In genomic region chr2:68466778-68467076, GRCh38 we compare ENCODE assay signal across 8 cellular contexts. TPM values are rescaled to one million over a fixed set of nuclear protein-coding genes. Genes with fewer than 3 reads are reported as not detected.
DNase-seq lines count a peak whose midpoint lies in the region; ATAC-seq, FAIRE-seq and TF ChIP-seq lines count a peak whose summit lies in the region.

No MANE protein-coding gene starts in this region.

- peak overlapping the region; percentile 96 for H3K4me3 Mint-ChIP-seq in activated T-cell treated with anti-CD3 and anti-CD28 coated beads, Interleukin-2, amount 50 U/mL, for 4 hours

- no peaks in the 10 kb centered on the region for H3K36me3 ChIP-seq in pancreas

- intact Hi-C loops in pancreas (cut with DNase I) = loop anchor here in 1 of 3 donors (10.0 kb wide), 1 partner anchor 248 kb away; no protein-coding TSS in a partner anchor

- FAIRE-seq in pancreas (lab: Jason Lieb, UNC) = no peak

- H3K36me3 Mint-ChIP-seq in activated T-cell treated with anti-CD3 and anti-CD28 coated beads, Interleukin-2, amount 50 U/mL, for 4 hours (ENCODE audit: insufficient read depth) = no peaks in the 10 kb centered on the region

- no peaks in the 10 kb centered on the region for H3K27me3 Mint-ChIP-seq in activated T-cell treated with anti-CD3 and anti-CD28 coated beads, Interleukin-2, amount 50 U/mL, for 4 hours (ENCODE audit: low read depth)

- H3K27ac ChIP-seq in RWPE1 = peak overlapping the region; percentile 83
- H3K27ac ChIP-seq in pancreas = peak overlapping the region in 3 of 4 donors; percentile 58 to 86 (median 63)

- H3K4me1 Mint-ChIP-seq in activated T-cell treated with anti-CD3 and anti-CD28 coated beads, Interleukin-2, amount 50 U/mL, for 4 hours (ENCODE audit: low read depth) = peaks cover 40% of the 10 kb centered on the region

- peaks cover 0 to 19% (median 7%) of the 10 kb centered on the region in 3 donors for H3K4me1 ChIP-seq in pancreas

- POLR2A ChIA-PET in RWPE1 (lab: Yijun Ruan, JAX; ENCODE audit: low non-redundant PET) = interaction anchor here (0.5 to 0.6 kb wide), 2 partner anchors 341 to 1348 kb away, joined by 3 to 5 read pairs; no protein-coding TSS in a partner anchor

- H3K9me3 Mint-ChIP-seq in activated T-cell treated with anti-CD3 and anti-CD28 coated beads, Interleukin-2, amount 50 U/mL, for 4 hours = no peaks in the 10 kb centered on the region

- DNase-seq in activated T-cell treated with anti-CD3 and anti-CD28 coated beads, Interleukin-2, amount 50 U/mL, for 4 hours = no peak
- no peak for DNase-seq in activated T-cell treated with anti-CD3 and anti-CD28 coated beads, Interleukin-2, amount 50 U/mL, for 1 hour
- DNase-seq in RWPE1 (ENCODE audit: low spot score) (no peak), fibroblast of gingiva (ENCODE audit: low read depth) (peak; percentile 5), pancreas (no peak), islet precursor cell (no peak), superior temporal gyrus (ENCODE audit: extremely low spot score) (no peak), occipital lobe (lab: John Stamatoyannopoulos, UW) (no peak)

- CTCF ChIA-PET in RWPE1 (lab: Yijun Ruan, JAX) = interaction anchor here (1.1 kb wide), 1 partner anchor 8 kb away, joined by 3 read pairs; no protein-coding TSS in a partner anchor

- peak overlapping the region; percentile 72 to 76 (median 75) for H3K4me3 ChIP-seq in pancreas

- TF ChIP-seq CTCF in RWPE1 (conservative IDR thresholded peaks at IDR 0.05; ENCODE audit: low read depth) (no peak), pancreas (IDR thresholded peaks at IDR 0.05) (no peak)

- H3K27me3 ChIP-seq in pancreas = no peaks in the 10 kb centered on the region

- 0% methylated on average over 18 of the region's 18 CpGs for WGBS in pancreas, 2 donors

- H3K9me3 ChIP-seq in pancreas = no peaks in the 10 kb centered on the region

- ATAC-seq in activated T-cell treated with anti-CD3 and anti-CD28 coated beads, Interleukin-2, amount 50 U/mL, for 4 hours = no peak
- ATAC-seq in pancreas = peak in 3 of 4 donors; percentile 7 to 40 (median 35)

RNA-seq across cellular contexts. Expression of gene FBXO48, which starts 0.4 kb away (rescaled TPM):
- total RNA-seq in activated T-cell treated with anti-CD3 and anti-CD28 coated beads, Interleukin-2, amount 50 U/mL, for 4 hours = under 1 TPM; 0.43 to 0.87 (median 0.66) TPM
- total RNA-seq in pancreas (1 to 10 TPM in 1 of 6 donors, under 1 TPM in 5; 0.46 to 1.1 (median 0.82) TPM), occipital lobe (0.94 TPM)
- under 1 TPM; 0.53 to 0.56 TPM for polyA plus RNA-seq in pancreas

RNA-seq across cellular contexts. Expression of gene APLF, which starts 0.7 kb away (rescaled TPM):
- total RNA-seq in activated T-cell treated with anti-CD3 and anti-CD28 coated beads, Interleukin-2, amount 50 U/mL, for 4 hours = 1 to 10 TPM; 1.3 to 1.6 (median 1.3) TPM
- 1 to 10 TPM; 1.4 to 4.2 (median 2.1) TPM for total RNA-seq in pancreas
- polyA plus RNA-seq in pancreas = 1 to 10 TPM in 1 of 2 donors, under 1 TPM in 1; 0.85 to 1.1 TPM
- 12.3 TPM for total RNA-seq in occipital lobe

Comparison
In these comparisons a context has a peak if more than half of its experiments do, and no peak if none do; other contexts are left out.
1. ATAC-seq: peak in pancreas (3 of 4); none in activated T-cell treated with anti-CD3 and anti-CD28 coated beads, Interleukin-2, amount 50 U/mL, for 4 hours (0 of 2).